In the genomic region with DNA sequence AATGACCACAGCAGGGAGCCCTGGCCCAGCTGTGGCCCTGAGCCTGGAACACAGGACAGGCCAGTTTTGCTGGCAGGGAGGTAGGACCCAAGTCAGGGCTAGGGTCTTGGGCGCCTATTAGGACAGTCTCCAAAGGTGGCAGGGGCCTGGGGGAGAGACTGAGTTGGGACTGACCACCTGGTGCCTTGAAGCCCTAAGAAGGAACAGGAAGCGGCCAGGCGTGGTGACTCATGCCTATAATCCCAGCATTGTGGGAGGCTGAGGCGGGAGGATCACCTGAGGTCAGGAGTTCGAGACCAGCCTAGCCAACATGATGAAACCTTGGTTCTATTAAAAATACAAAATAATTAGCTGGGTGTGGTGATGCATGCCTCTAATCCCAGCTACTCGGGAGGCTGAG, we compare ENCODE assay signal across 1 cellular context.
TF ChIP-seq lines count a peak whose summit lies in the region.

No MANE protein-coding gene starts in this region.

TF ChIP-seq in K562, 482 proteins besides CTCF, POLR2A, EP300 and RAD21 (continued from another document):
- no peak for TF ChIP-seq TCF7L2 (IDR thresholded peaks at IDR 0.05; ENCODE audit: low read depth, low read length)
- peak; percentile 64; the same call in 1 of the 2 replicates for TF ChIP-seq BCOR (IDR thresholded peaks at IDR 0.05)
- TF ChIP-seq PTBP1 (IDR thresholded peaks at IDR 0.05; ENCODE audit: low read depth, low read length): no peak
- TF ChIP-seq, protein P1, sequence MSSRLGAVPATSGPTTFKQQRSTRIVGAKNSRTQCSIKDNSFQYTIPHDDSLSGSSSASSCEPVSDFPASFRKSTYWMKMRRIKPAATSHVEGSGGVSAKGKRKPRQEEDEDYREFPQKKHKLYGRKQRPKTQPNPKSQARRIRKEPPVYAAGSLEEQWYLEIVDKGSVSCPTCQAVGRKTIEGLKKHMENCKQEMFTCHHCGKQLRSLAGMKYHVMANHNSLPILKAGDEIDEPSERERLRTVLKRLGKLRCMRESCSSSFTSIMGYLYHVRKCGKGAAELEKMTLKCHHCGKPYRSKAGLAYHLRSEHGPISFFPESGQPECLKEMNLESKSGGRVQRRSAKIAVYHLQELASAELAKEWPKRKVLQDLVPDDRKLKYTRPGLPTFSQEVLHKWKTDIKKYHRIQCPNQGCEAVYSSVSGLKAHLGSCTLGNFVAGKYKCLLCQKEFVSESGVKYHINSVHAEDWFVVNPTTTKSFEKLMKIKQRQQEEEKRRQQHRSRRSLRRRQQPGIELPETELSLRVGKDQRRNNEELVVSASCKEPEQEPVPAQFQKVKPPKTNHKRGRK (tag; IDR thresholded peaks at IDR 0.05): no peak
- TF ChIP-seq ZFP1 (CRISPR knock-in tag; IDR thresholded peaks at IDR 0.05): no peak
- TF ChIP-seq SMAD1 (IDR thresholded peaks at IDR 0.05; ENCODE audit: low read depth, low read length, partially characterized antibody): no peak
- TF ChIP-seq PYGO2 (tag; IDR thresholded peaks at IDR 0.05): no peak
- no peak for TF ChIP-seq KAT2B (IDR thresholded peaks at IDR 0.05; ENCODE audit: low read depth, low read length)
- TF ChIP-seq, protein P2, sequence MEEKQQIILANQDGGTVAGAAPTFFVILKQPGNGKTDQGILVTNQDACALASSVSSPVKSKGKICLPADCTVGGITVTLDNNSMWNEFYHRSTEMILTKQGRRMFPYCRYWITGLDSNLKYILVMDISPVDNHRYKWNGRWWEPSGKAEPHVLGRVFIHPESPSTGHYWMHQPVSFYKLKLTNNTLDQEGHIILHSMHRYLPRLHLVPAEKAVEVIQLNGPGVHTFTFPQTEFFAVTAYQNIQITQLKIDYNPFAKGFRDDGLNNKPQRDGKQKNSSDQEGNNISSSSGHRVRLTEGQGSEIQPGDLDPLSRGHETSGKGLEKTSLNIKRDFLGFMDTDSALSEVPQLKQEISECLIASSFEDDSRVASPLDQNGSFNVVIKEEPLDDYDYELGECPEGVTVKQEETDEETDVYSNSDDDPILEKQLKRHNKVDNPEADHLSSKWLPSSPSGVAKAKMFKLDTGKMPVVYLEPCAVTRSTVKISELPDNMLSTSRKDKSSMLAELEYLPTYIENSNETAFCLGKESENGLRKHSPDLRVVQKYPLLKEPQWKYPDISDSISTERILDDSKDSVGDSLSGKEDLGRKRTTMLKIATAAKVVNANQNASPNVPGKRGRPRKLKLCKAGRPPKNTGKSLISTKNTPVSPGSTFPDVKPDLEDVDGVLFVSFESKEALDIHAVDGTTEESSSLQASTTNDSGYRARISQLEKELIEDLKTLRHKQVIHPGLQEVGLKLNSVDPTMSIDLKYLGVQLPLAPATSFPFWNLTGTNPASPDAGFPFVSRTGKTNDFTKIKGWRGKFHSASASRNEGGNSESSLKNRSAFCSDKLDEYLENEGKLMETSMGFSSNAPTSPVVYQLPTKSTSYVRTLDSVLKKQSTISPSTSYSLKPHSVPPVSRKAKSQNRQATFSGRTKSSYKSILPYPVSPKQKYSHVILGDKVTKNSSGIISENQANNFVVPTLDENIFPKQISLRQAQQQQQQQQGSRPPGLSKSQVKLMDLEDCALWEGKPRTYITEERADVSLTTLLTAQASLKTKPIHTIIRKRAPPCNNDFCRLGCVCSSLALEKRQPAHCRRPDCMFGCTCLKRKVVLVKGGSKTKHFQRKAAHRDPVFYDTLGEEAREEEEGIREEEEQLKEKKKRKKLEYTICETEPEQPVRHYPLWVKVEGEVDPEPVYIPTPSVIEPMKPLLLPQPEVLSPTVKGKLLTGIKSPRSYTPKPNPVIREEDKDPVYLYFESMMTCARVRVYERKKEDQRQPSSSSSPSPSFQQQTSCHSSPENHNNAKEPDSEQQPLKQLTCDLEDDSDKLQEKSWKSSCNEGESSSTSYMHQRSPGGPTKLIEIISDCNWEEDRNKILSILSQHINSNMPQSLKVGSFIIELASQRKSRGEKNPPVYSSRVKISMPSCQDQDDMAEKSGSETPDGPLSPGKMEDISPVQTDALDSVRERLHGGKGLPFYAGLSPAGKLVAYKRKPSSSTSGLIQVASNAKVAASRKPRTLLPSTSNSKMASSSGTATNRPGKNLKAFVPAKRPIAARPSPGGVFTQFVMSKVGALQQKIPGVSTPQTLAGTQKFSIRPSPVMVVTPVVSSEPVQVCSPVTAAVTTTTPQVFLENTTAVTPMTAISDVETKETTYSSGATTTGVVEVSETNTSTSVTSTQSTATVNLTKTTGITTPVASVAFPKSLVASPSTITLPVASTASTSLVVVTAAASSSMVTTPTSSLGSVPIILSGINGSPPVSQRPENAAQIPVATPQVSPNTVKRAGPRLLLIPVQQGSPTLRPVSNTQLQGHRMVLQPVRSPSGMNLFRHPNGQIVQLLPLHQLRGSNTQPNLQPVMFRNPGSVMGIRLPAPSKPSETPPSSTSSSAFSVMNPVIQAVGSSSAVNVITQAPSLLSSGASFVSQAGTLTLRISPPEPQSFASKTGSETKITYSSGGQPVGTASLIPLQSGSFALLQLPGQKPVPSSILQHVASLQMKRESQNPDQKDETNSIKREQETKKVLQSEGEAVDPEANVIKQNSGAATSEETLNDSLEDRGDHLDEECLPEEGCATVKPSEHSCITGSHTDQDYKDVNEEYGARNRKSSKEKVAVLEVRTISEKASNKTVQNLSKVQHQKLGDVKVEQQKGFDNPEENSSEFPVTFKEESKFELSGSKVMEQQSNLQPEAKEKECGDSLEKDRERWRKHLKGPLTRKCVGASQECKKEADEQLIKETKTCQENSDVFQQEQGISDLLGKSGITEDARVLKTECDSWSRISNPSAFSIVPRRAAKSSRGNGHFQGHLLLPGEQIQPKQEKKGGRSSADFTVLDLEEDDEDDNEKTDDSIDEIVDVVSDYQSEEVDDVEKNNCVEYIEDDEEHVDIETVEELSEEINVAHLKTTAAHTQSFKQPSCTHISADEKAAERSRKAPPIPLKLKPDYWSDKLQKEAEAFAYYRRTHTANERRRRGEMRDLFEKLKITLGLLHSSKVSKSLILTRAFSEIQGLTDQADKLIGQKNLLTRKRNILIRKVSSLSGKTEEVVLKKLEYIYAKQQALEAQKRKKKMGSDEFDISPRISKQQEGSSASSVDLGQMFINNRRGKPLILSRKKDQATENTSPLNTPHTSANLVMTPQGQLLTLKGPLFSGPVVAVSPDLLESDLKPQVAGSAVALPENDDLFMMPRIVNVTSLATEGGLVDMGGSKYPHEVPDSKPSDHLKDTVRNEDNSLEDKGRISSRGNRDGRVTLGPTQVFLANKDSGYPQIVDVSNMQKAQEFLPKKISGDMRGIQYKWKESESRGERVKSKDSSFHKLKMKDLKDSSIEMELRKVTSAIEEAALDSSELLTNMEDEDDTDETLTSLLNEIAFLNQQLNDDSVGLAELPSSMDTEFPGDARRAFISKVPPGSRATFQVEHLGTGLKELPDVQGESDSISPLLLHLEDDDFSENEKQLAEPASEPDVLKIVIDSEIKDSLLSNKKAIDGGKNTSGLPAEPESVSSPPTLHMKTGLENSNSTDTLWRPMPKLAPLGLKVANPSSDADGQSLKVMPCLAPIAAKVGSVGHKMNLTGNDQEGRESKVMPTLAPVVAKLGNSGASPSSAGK (IDR thresholded peaks at IDR 0.05): no peak
- TF ChIP-seq, protein P3, sequence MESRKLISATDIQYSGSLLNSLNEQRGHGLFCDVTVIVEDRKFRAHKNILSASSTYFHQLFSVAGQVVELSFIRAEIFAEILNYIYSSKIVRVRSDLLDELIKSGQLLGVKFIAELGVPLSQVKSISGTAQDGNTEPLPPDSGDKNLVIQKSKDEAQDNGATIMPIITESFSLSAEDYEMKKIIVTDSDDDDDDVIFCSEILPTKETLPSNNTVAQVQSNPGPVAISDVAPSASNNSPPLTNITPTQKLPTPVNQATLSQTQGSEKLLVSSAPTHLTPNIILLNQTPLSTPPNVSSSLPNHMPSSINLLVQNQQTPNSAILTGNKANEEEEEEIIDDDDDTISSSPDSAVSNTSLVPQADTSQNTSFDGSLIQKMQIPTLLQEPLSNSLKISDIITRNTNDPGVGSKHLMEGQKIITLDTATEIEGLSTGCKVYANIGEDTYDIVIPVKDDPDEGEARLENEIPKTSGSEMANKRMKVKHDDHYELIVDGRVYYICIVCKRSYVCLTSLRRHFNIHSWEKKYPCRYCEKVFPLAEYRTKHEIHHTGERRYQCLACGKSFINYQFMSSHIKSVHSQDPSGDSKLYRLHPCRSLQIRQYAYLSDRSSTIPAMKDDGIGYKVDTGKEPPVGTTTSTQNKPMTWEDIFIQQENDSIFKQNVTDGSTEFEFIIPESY (CRISPR knock-in tag; IDR thresholded peaks at IDR 0.05): peak; percentile 56; the same call in 1 of the 2 replicates
- no peak for TF ChIP-seq RBM17 (IDR thresholded peaks at IDR 0.05; ENCODE audit: borderline replicate concordance, low read depth, low read length)
- TF ChIP-seq ZNF12 (CRISPR knock-in tag; IDR thresholded peaks at IDR 0.05): 0 out of 2 replicates have a peak, but pooled peaks have one; percentile 25
- TF ChIP-seq, protein P4, sequence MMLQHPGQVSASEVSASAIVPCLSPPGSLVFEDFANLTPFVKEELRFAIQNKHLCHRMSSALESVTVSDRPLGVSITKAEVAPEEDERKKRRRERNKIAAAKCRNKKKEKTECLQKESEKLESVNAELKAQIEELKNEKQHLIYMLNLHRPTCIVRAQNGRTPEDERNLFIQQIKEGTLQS (IDR thresholded peaks at IDR 0.05): peak; percentile 87
- TF ChIP-seq, protein P4 (CRISPR knock-in tag; conservative IDR thresholded peaks at IDR 0.05): no peak
- TF ChIP-seq ARID1B (IDR thresholded peaks at IDR 0.05): peak; percentile 43
- TF ChIP-seq ETV6 (IDR thresholded peaks at IDR 0.05; ENCODE audit: borderline replicate concordance in 1 of 2, low read depth in 2 of 2, low read length in 1 of 2): no peak
- 0 out of 2 replicates have a peak, but pooled peaks have one; percentile 52 for TF ChIP-seq ETV6 (CRISPR knock-in tag; IDR thresholded peaks at IDR 0.05; ENCODE audit: borderline replicate concordance)
- TF ChIP-seq, protein P5, sequence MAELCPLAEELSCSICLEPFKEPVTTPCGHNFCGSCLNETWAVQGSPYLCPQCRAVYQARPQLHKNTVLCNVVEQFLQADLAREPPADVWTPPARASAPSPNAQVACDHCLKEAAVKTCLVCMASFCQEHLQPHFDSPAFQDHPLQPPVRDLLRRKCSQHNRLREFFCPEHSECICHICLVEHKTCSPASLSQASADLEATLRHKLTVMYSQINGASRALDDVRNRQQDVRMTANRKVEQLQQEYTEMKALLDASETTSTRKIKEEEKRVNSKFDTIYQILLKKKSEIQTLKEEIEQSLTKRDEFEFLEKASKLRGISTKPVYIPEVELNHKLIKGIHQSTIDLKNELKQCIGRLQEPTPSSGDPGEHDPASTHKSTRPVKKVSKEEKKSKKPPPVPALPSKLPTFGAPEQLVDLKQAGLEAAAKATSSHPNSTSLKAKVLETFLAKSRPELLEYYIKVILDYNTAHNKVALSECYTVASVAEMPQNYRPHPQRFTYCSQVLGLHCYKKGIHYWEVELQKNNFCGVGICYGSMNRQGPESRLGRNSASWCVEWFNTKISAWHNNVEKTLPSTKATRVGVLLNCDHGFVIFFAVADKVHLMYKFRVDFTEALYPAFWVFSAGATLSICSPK (IDR thresholded peaks at IDR 0.05; ENCODE audit: borderline replicate concordance): no peak
